ENCODE assay signal across 1 cellular context in the genomic region with DNA sequence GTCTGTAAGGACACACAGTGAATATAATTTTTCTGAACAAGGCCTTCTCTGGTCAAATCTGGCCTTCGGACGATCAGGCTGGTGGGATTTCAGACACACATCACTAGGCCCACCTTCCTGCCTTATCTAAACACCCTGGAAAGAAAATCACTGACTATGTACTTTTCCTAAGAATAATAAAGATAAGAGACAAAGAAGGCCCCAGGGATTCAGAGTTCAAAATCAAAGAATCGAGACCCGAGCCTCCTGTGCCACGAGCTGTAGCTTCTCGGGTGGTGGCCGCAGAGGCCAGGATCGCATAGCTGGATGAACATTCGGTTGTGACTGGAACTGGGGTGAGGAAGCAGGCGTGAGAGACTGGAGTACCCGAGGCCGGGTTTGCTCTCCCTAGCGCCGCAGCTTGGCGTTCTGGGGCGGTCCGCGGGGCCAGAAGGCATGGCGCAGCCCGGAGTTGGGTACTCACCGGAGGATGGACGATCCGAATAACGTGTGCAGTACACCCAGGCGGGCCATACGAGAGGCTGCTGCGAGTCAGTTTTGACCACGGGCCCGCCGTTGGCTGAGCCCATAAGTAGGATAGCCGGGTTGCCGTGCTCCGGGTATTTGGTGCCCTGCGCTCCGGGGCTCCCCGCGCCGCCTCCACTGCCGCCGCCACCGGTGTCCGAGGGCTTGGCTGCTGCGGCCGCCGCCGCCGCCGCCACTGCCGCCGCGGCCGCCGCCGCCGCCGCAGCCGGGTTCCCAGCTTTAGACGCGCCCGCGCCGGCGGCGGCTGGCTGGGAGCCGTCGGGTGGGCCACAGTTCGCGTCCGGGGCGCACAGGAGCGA.
TF ChIP-seq lines count a peak whose summit lies in the region.

No MANE protein-coding gene starts in this region.

TF ChIP-seq in WTC11, 78 proteins besides CTCF, POLR2A, EP300 and RAD21 (continued from another document):
- TF ChIP-seq IRF2 (CRISPR knock-in tag; IDR thresholded peaks at IDR 0.05; ENCODE audit: borderline replicate concordance, low read depth) (no peak), CREM (CRISPR knock-in tag; IDR thresholded peaks at IDR 0.05) (no peak)
